31 cellular contexts compared by ENCODE assay signal in the genomic region with DNA sequence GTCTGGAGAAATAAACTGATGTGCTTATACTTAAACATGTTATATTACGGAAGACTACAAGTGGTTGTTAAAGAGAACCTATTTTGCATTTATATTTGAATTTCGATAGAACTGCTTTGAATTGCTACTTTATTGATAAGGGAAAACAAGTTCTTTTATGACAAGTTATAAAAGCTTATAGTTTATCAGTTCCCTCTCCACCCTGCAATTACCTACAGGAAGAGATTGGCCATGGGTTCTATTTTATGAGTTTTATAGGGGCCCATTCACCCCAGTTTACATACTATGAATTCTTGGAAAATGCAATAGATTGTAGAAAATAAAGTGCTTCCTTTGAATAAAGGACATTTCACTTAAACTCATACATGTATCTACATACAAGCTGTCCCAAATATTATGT.
"Had no signal": no experiment of that assay in that cellular context is flagged by ENCODE, and none has a peak within 500 bp of the region (broad histone marks: within the 10 kb centered on the region; RNA-seq: fewer than 3 reads in every experiment).

No MANE protein-coding gene starts in this region.

- H3K4me3 ChIP-seq: ascending aorta, cardiac muscle cell had no signal

- H3K27ac ChIP-seq: ascending aorta, cardiac muscle cell, WERI-Rb-1 had no signal

- ATAC-seq: activated CD4-positive, alpha-beta T cell treated with anti-CD3 and anti-CD28 coated beads for 36 hours; activated CD4-positive, CD25-positive, alpha-beta regulatory T cell treated with anti-CD3 and anti-CD28 coated beads, Interleukin-2, amount 50 U/mL, for 24 hours; activated CD8-positive, alpha-beta memory T cell treated with anti-CD3 and anti-CD28 coated beads, Interleukin-2, amount 10 ng/mL, durations not matched to agents 7 days and 5 days; activated CD8-positive, alpha-beta T cell treated with anti-CD3 and anti-CD28 coated beads, Interleukin-2, amount 10 ng/mL, durations not matched to agents 7 days and 5 days; activated naive CD8-positive, alpha-beta T cell treated with anti-CD3 and anti-CD28 coated beads, Interleukin-2, amount 50 U/mL, for 24 hours; WTC11 had no signal

- H3K36me3 ChIP-seq: cardiac muscle cell, WERI-Rb-1 had no signal

- H3K4me1 ChIP-seq: ascending aorta had no signal

- H3K27me3 ChIP-seq: ascending aorta, cardiac muscle cell had no signal

- H3K9me3 ChIP-seq: ascending aorta had no signal

- DNase-seq: activated CD4-positive, alpha-beta memory T cell treated with anti-CD3 and anti-CD28 coated beads, Interleukin-2, amount 10 ng/mL, durations not matched to agents 7 days and 5 days; activated CD4-positive, alpha-beta T cell treated with anti-CD3 and anti-CD28 coated beads for 1 hour; activated CD4-positive, alpha-beta T cell treated with anti-CD3 and anti-CD28 coated beads for 36 hours; activated CD4-positive, alpha-beta T cell treated with anti-CD3 and anti-CD28 coated beads for 48 hours; activated CD4-positive, alpha-beta T cell treated with anti-CD3 and anti-CD28 coated beads, Interleukin-2, amount 10 ng/mL, durations not matched to agents 7 days and 5 days; activated CD4-positive, alpha-beta T cell treated with anti-CD3 and anti-CD28 coated beads, Interleukin-2, amount 50 U/mL, for 48 hours; activated CD4-positive, CD25-positive, alpha-beta regulatory T cell; activated CD8-positive, alpha-beta memory T cell treated with anti-CD3 and anti-CD28 coated beads for 24 hours; activated CD8-positive, alpha-beta memory T cell treated with anti-CD3 and anti-CD28 coated beads, Interleukin-2, amount 10 ng/mL, durations not matched to agents 7 days and 5 days; activated CD8-positive, alpha-beta memory T cell treated with anti-CD3 and anti-CD28 coated beads, Interleukin-2, amount 50 U/mL, for 48 hours; activated CD8-positive, alpha-beta T cell treated with anti-CD3 and anti-CD28 coated beads, Interleukin-2, amount 10 ng/mL, durations not matched to agents 7 days and 5 days; activated effector memory CD4-positive, alpha-beta T cell treated with Interleukin-2 at 50 U/mL for 16 hours; activated gamma-delta T cell; activated naive CD4-positive, alpha-beta T cell treated with anti-CD3 and anti-CD28 coated beads, Interleukin-2, amount 10 ng/mL, durations not matched to agents 7 days and 5 days; activated naive CD4-positive, alpha-beta T cell treated with Interleukin-2 at 50 U/mL for 16 hours; activated naive CD8-positive, alpha-beta T cell treated with anti-CD3 and anti-CD28 coated beads, Interleukin-2, amount 10 ng/mL, durations not matched to agents 7 days and 5 days; activated naive CD8-positive, alpha-beta T cell treated with anti-CD3 and anti-CD28 coated beads, Interleukin-2, amount 50 U/mL, for 24 hours; activated T-cell treated with anti-CD3 and anti-CD28 coated beads, Interleukin-2, amount 50 U/mL, for 24 hours; activated T-cell treated with anti-CD3 and anti-CD28 coated beads, Interleukin-2, amount 50 U/mL, for 48 hours; amygdala; anterior cingulate cortex; caudate nucleus; SW 1271; T-helper 1 cell; T-helper 2 cell; T-helper 9 cell; WERI-Rb-1 had no signal
